Comparison of ENCODE assay signal across 9 cellular contexts in the genomic region with DNA sequence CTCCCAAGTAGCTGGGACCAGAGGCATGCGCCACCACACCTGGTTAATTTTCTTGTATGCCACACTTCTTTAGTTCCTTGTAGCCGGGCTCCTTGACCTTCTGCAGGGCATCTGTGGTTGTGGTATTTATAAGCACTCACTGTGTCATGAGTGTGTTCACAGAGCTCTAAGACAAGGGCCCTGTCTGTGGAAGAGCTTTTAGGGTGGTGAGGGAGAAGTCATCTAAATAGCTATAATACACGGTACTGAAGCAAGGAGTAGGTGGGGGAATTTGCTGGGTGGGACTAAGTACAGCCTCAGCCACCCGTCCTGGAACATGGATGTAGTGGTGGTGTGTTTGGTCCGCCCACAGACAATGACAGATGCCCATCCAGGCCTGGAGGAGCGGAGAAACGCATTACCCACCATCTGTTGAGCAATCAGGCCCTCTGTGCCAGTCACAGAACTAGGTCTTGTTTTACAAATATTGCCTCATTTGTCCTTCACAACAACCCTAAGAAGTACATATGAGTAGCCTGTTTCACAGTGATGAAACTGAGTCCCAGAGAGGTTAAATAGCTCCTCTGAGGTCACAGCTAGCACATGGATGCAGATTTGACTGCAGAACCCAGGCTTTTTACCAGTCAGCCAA. TPM values are rescaled to one million over a fixed set of nuclear protein-coding genes. Genes with fewer than 3 reads are reported as not detected.
DNase-seq lines count a peak whose midpoint lies in the region; ATAC-seq and TF ChIP-seq lines count a peak whose summit lies in the region.
"Had no signal": no experiment of that assay in that cellular context is flagged by ENCODE, and none has a peak within 500 bp of the region (broad histone marks: within the 10 kb centered on the region; RNA-seq: fewer than 3 reads in every experiment).

No MANE protein-coding gene starts in this region.

- H3K36me3 ChIP-seq in muscle layer of duodenum (ENCODE audit: control insufficient read depth in 1 of 2, insufficient read depth in 2 of 2, low read length in 2 of 2) = peaks cover 3 to 9% of the 10 kb centered on the region in 2 donors

- H3K9me3 Mint-ChIP-seq in brain = no peaks in the 10 kb centered on the region

- peaks cover 58% of the 10 kb centered on the region for H3K4me1 Mint-ChIP-seq in brain

- TF ChIP-seq CTCF in brain (conservative IDR thresholded peaks at IDR 0.05) = no peak

- H3K4me3 Mint-ChIP-seq in brain = peak overlapping the region; percentile 42 to 85 (median 71)

- H3K36me3 Mint-ChIP-seq in brain = peaks cover 1% of the 10 kb centered on the region

- H3K4me3 ChIP-seq in muscle layer of duodenum (ENCODE audit: low read depth in 1 of 2, low read length in 2 of 2) = no peak overlapping the region

- peak overlapping the region; percentile 97 to 100 (median 99) for H3K27ac Mint-ChIP-seq in brain

- H3K27me3 Mint-ChIP-seq in brain = no peaks in the 10 kb centered on the region

- peaks cover 21 to 47% of the 10 kb centered on the region in 2 donors for H3K4me1 ChIP-seq in muscle layer of duodenum (ENCODE audit: control insufficient read depth in 1 of 2, insufficient read depth in 2 of 2, low read length in 2 of 2)

- no peaks in the 10 kb centered on the region for H3K9me3 ChIP-seq in muscle layer of duodenum (ENCODE audit: control insufficient read depth in 1 of 2, low read length in 2 of 2)

- peak; percentile 7 for DNase-seq in stimulated activated CD4-positive, alpha-beta T cell treated with anti-CD3 and anti-CD28 coated beads, Interleukin-4, amount 100 ng/mL, for 24 hours
- DNase-seq in stimulated activated CD4-positive, alpha-beta T cell treated with anti-CD3 and anti-CD28 coated beads, Interleukin-12 subunit alpha, Interleukin-12 subunit beta, amount 100 ng/mL, for 4 hours = no peak
- DNase-seq in NCI-H1105 (lab: John Stamatoyannopoulos, UW) = no peak
- no peak for DNase-seq in medulla oblongata (ENCODE audit: extremely low spot score)
- DNase-seq in SW 1271 (lab: John Stamatoyannopoulos, UW) = no peak
- DNase-seq: OCI-M1 had no signal

- no peaks in the 10 kb centered on the region for H3K27me3 ChIP-seq in muscle layer of duodenum (ENCODE audit: low read depth, low read length)

- H3K27ac ChIP-seq in muscle layer of duodenum (ENCODE audit: low read length) = peak overlapping the region; percentile 70

- ATAC-seq in GM18520 (IDR thresholded peaks at IDR 0.05; ENCODE audit: unreplicated experiment) = no peak

RNA-seq across cellular contexts. Expression of gene ACO2, which starts 10.1 kb away (rescaled TPM):
- polyA plus RNA-seq in brain (ENCODE audit: insufficient read depth, low read depth, low replicate concordance) = 234 TPM

RNA-seq across cellular contexts. Expression of gene PHF5A, which starts 10.5 kb away (rescaled TPM):
- polyA plus RNA-seq in brain (ENCODE audit: insufficient read depth, low read depth, low replicate concordance) = 42.8 TPM

RNA-seq across cellular contexts. Expression of gene TOB2, which starts 32.4 kb away (rescaled TPM):
- polyA plus RNA-seq in brain (ENCODE audit: insufficient read depth, low read depth, low replicate concordance) = 34.4 TPM
